In genomic region chr1:219575563-219575962, GRCh38 we compare ENCODE assay signal across 22 cellular contexts. TPM values are rescaled to one million over a fixed set of nuclear protein-coding genes. Genes with fewer than 3 reads are reported as not detected.
A peak's percentile ranks its signal among the peaks of the same experiment; 100 is the strongest.
DNase-seq lines count a peak whose midpoint lies in the region; ATAC-seq and TF ChIP-seq lines count a peak whose summit lies in the region.
"Had no signal": no experiment of that assay in that cellular context is flagged by ENCODE, and none has a peak within 500 bp of the region (broad histone marks: within the 10 kb centered on the region; RNA-seq: fewer than 3 reads in every experiment).

No MANE protein-coding gene starts in this region.

- H3K4me2 ChIP-seq in osteoblast (ENCODE audit: insufficient read depth, low read length): no peak overlapping the region

- no peak overlapping the region for H3K4me3 ChIP-seq in osteoblast (ENCODE audit: insufficient read depth, low read length)
- no peak overlapping the region for H3K4me3 ChIP-seq in left lung
- H3K4me3 ChIP-seq: Peyer's patch had no signal

- DNase-seq in NCI-H510A treated with DMSO at 0.1 percent for 48 hours (lab: John Stamatoyannopoulos, UW): peak; percentile 35
- DNase-seq in NCI-H510A (lab: John Stamatoyannopoulos, UW): no peak
- peak; percentile 88 for DNase-seq in NCI-H146 treated with DMSO at 0.1 percent for 48 hours (lab: John Stamatoyannopoulos, UW; ENCODE audit: unreplicated experiment)
- peak; percentile 70 for DNase-seq in NCI-H748 treated with DMSO at 0.1 percent for 48 hours (lab: John Stamatoyannopoulos, UW)
- no peak for DNase-seq in osteoblast (ENCODE audit: insufficient read length, low spot score, missing footprints)
- no peak for DNase-seq in left lung
- no peak for DNase-seq in activated T-cell treated with anti-CD3 and anti-CD28 coated beads, Interleukin-2, amount 50 U/mL, for 1 hour
- DNase-seq in DMS 273 treated with DMSO at 0.1 percent for 48 hours (lab: John Stamatoyannopoulos, UW): no peak
- DNase-seq: AML-193; C1 segment of cervical spinal cord; Calu3; CD8-positive, alpha-beta T cell; GDM1; IMR-90; NCI-H1105 treated with DMSO at 0.1 percent for 48 hours; NCI-H2029 treated with DMSO at 0.1 percent for 48 hours; NCI-H226; NCI-H526 treated with DMSO at 0.1 percent for 48 hours; Peyer's patch; T-cell had no signal

- H2AFZ ChIP-seq in osteoblast (ENCODE audit: low read length): no peak overlapping the region

- no peaks in the 10 kb centered on the region for H3K36me3 ChIP-seq in osteoblast (ENCODE audit: insufficient read depth, low read length)
- H3K36me3 ChIP-seq in left lung: no peaks in the 10 kb centered on the region
- H3K36me3 ChIP-seq: Peyer's patch had no signal

- H3K9me3 ChIP-seq in osteoblast (ENCODE audit: low read depth, low read length) (no peaks in the 10 kb centered on the region), left lung (no peaks in the 10 kb centered on the region)
- H3K9me3 ChIP-seq: Peyer's patch had no signal

- no peaks in the 10 kb centered on the region for H3K79me2 ChIP-seq in osteoblast (ENCODE audit: insufficient read depth, low read length)

- no peak for ATAC-seq in left lung
- ATAC-seq: CD8-positive, alpha-beta T cell; SK-N-SH treated with all-trans-retinoic acid at 6 μM for 48 hours; T-cell had no signal

- H3K4me1 ChIP-seq in osteoblast (ENCODE audit: insufficient read depth, low read length): peaks cover 3% of the 10 kb centered on the region
- H3K4me1 ChIP-seq in left lung: no peaks in the 10 kb centered on the region
- H3K4me1 ChIP-seq: Peyer's patch had no signal

- H3K27ac ChIP-seq in osteoblast (ENCODE audit: low read depth, low read length): no peak overlapping the region
- no peak overlapping the region for H3K27ac ChIP-seq in left lung
- H3K27ac ChIP-seq: KMS-11, Peyer's patch had no signal

- intact Hi-C loops in left lung (cut with DNase I): no loop called here

- TF ChIP-seq CTCF in osteoblast (IDR thresholded peaks at IDR 0.05; ENCODE audit: extremely low read depth, low read depth, low read length) (no peak), left lung (IDR thresholded peaks at IDR 0.05) (no peak)

- H3K27me3 ChIP-seq in osteoblast (ENCODE audit: insufficient read depth, low read length): no peaks in the 10 kb centered on the region
- H3K27me3 ChIP-seq in left lung: no peaks in the 10 kb centered on the region

- H4K20me1 ChIP-seq in osteoblast (ENCODE audit: insufficient read depth, low read length): no peaks in the 10 kb centered on the region

RNA-seq across cellular contexts. Expression of gene ZC3H11B, which starts 37.3 kb away (rescaled TPM):
- total RNA-seq in osteoblast: under 0.01 TPM in 2 replicates
- total RNA-seq in left lung: under 1 TPM; 0.16 to 0.17 TPM
- total RNA-seq: Calu3 had no signal

Comparison
In these comparisons a context has a peak if more than half of its experiments do, and no peak if none do; other contexts are left out.
1. DNase-seq: peak in NCI-H510A treated with DMSO at 0.1 percent for 48 hours (single experiment), NCI-H146 treated with DMSO at 0.1 percent for 48 hours (single experiment) and NCI-H748 treated with DMSO at 0.1 percent for 48 hours (single experiment); none in NCI-H510A (single experiment), osteoblast (single experiment), left lung (0 of 2), activated T-cell treated with anti-CD3 and anti-CD28 coated beads, Interleukin-2, amount 50 U/mL, for 1 hour (single experiment) and DMS 273 treated with DMSO at 0.1 percent for 48 hours (single experiment).